ENCODE assay signal across 29 cellular contexts in genomic region chr11:121696947-121697346, GRCh38.
A peak's percentile ranks its signal among the peaks of the same experiment; 100 is the strongest.
DNase-seq lines count a peak whose midpoint lies in the region; ATAC-seq and TF ChIP-seq lines count a peak whose summit lies in the region.
"Had no signal": no experiment of that assay in that cellular context is flagged by ENCODE, and none has a peak within 500 bp of the region (broad histone marks: within the 10 kb centered on the region; RNA-seq: fewer than 3 reads in every experiment).

No MANE protein-coding gene starts in this region.

- H3K36me3 Mint-ChIP-seq in MCF 10A (ENCODE audit: insufficient read depth, unreplicated experiment), result no peaks in the 10 kb centered on the region
- H3K36me3 Mint-ChIP-seq: activated naive CD8-positive, alpha-beta T cell treated with anti-CD3 and anti-CD28 coated beads, Interleukin-2, amount 10 ng/mL, durations not matched to agents 7 days and 5 days; CD8-positive, alpha-beta T cell had no signal

- intact Hi-C loops in Right ventricle myocardium superior (cut with DNase I), result no loop called here
- intact Hi-C loops in Right ventricle myocardium inferior (cut with DNase I), result no loop called here
- intact Hi-C loops in psoas muscle (cut with DNase I), result no loop called here
- intact Hi-C loops in MCF 10A (cut with micrococcal nuclease), result no loop called here

- H3K27me3 ChIP-seq in hepatocyte, result peaks cover 4% of the 10 kb centered on the region
- no peaks in the 10 kb centered on the region for H3K27me3 ChIP-seq in psoas muscle (ENCODE audit: insufficient read depth in 3 of 3, low read length in 2 of 3)
- H3K27me3 ChIP-seq: brain microvascular endothelial cell, colonic mucosa, gastrocnemius medialis, thyroid gland had no signal

- H3K79me2 ChIP-seq in hepatocyte, result no peaks in the 10 kb centered on the region

- BruUV-seq in MCF 10A (replicated peaks; lab: Mats Ljungman, UMichigan), result no TSS peak

- no peak overlapping the region for H3K4me3 Mint-ChIP-seq in MCF 10A (ENCODE audit: unreplicated experiment)
- H3K4me3 Mint-ChIP-seq: activated naive CD8-positive, alpha-beta T cell treated with anti-CD3 and anti-CD28 coated beads, Interleukin-2, amount 10 ng/mL, durations not matched to agents 7 days and 5 days; CD8-positive, alpha-beta T cell; T-helper 2 cell treated with Interferon-gamma antibody and Interleukin-4, amounts not matched to agents 5 μg/mL and 100 μg/mL, for 36 hours had no signal

- TF ChIP-seq CTCF in hepatocyte (IDR thresholded peaks at IDR 0.05; ENCODE audit: poor library complexity) (no peak), psoas muscle (IDR thresholded peaks at IDR 0.05) (no peak), MCF 10A (IDR thresholded peaks at IDR 0.05; ENCODE audit: unreplicated experiment) (no peak)

- peaks cover 17% of the 10 kb centered on the region for H3K27me3 Mint-ChIP-seq in MCF 10A (ENCODE audit: insufficient read depth, unreplicated experiment)

- no peak overlapping the region for H2AFZ ChIP-seq in hepatocyte

- no peak overlapping the region for H3K27ac Mint-ChIP-seq in MCF 10A (ENCODE audit: low read depth, unreplicated experiment)
- H3K27ac Mint-ChIP-seq: activated naive CD8-positive, alpha-beta T cell treated with anti-CD3 and anti-CD28 coated beads, Interleukin-2, amount 10 ng/mL, durations not matched to agents 7 days and 5 days; CD8-positive, alpha-beta T cell; T-helper 2 cell treated with Interferon-gamma antibody and Interleukin-4, amounts not matched to agents 5 μg/mL and 100 μg/mL, for 36 hours had no signal

- peaks cover 3% of the 10 kb centered on the region for H3K4me1 ChIP-seq in hepatocyte (ENCODE audit: insufficient read depth)
- H3K4me1 ChIP-seq in psoas muscle, result no peaks in the 10 kb centered on the region
- H3K4me1 ChIP-seq: colonic mucosa, HAP-1, thyroid gland had no signal

- no peaks in the 10 kb centered on the region for H3K36me3 ChIP-seq in hepatocyte (replicated peaks; ENCODE audit: insufficient read depth, low read depth)
- no peaks in the 10 kb centered on the region for H3K36me3 ChIP-seq in psoas muscle (ENCODE audit: insufficient read depth in 1 of 2, low read depth in 1 of 2)
- H3K36me3 ChIP-seq: brain microvascular endothelial cell, colonic mucosa, gastrocnemius medialis, HAP-1, thyroid gland had no signal

- H3K27ac ChIP-seq in hepatocyte (peak overlapping the region; percentile 34), psoas muscle (no peak overlapping the region)
- H3K27ac ChIP-seq: brain microvascular endothelial cell, colonic mucosa, gastrocnemius medialis, thyroid gland, VCaP had no signal

- POLR2A ChIA-PET in MCF 10A (lab: Yijun Ruan, JAX), result interaction anchor here (0.6 kb wide), 1 partner anchor 1015 kb away, joined by 3 read pairs; no protein-coding TSS in a partner anchor

- H3K9me2 ChIP-seq in hepatocyte (replicated peaks; ENCODE audit: insufficient read depth), result no peaks in the 10 kb centered on the region

- CTCF ChIA-PET in MCF 10A (lab: Yijun Ruan, JAX), result interaction anchor here (0.8 kb wide), 1 partner anchor 173 kb away, joined by 3 read pairs; no protein-coding TSS in a partner anchor

- no peaks in the 10 kb centered on the region for H3K4me1 Mint-ChIP-seq in MCF 10A (ENCODE audit: insufficient read depth, unreplicated experiment)
- H3K4me1 Mint-ChIP-seq: activated naive CD8-positive, alpha-beta T cell treated with anti-CD3 and anti-CD28 coated beads, Interleukin-2, amount 10 ng/mL, durations not matched to agents 7 days and 5 days had no signal

- no peaks in the 10 kb centered on the region for H3K9me3 ChIP-seq in hepatocyte (ENCODE audit: low read depth)
- no peaks in the 10 kb centered on the region for H3K9me3 ChIP-seq in psoas muscle
- H3K9me3 ChIP-seq: colonic mucosa, gastrocnemius medialis, HAP-1, thyroid gland had no signal

- H3K4me2 ChIP-seq in hepatocyte, result no peak overlapping the region

- peak; percentile 17 for ATAC-seq in Right ventricle myocardium superior (ENCODE audit: poor library complexity)
- ATAC-seq in Right ventricle myocardium inferior, result no peak
- no peak for ATAC-seq in psoas muscle
- ATAC-seq: CD8-positive, alpha-beta T cell; gastrocnemius medialis; HepG2 had no signal

- H3K4me3 ChIP-seq in hepatocyte (no peak overlapping the region), psoas muscle (peak overlapping the region; percentile 43)
- H3K4me3 ChIP-seq: colonic mucosa, HAP-1, thyroid gland had no signal

- H4K20me1 ChIP-seq in hepatocyte (ENCODE audit: insufficient read depth, poor library complexity, severe bottlenecking), result no peaks in the 10 kb centered on the region

- DNase-seq in Right ventricle myocardium superior, result no peak
- no peak for DNase-seq in Right ventricle myocardium inferior (ENCODE audit: missing footprints)
- no peak for DNase-seq in hepatocyte (ENCODE audit: low spot score)
- DNase-seq in psoas muscle, result no peak
- no peak for DNase-seq in NCI-H1417 (lab: John Stamatoyannopoulos, UW)
- DNase-seq in activated CD8-positive, alpha-beta memory T cell treated with anti-CD3 and anti-CD28 coated beads, Interleukin-2, amount 50 U/mL, for 48 hours, result no peak
- DNase-seq in MCF 10A (ENCODE audit: unreplicated experiment), result no peak
- no peak for DNase-seq in NCI-H1048 (lab: John Stamatoyannopoulos, UW)
- DNase-seq: activated CD4-positive, alpha-beta T cell treated with anti-CD3 and anti-CD28 coated beads, Interleukin-2, amount 50 U/mL, for 1 hour; activated CD8-positive, alpha-beta memory T cell treated with anti-CD3 and anti-CD28 coated beads, Interleukin-2, amount 50 U/mL, for 4 hours; activated effector memory CD4-positive, alpha-beta T cell treated with Interleukin-2 at 50 U/mL for 16 hours; activated naive CD8-positive, alpha-beta T cell treated with anti-CD3 and anti-CD28 coated beads, Interleukin-2, amount 10 ng/mL, durations not matched to agents 7 days and 5 days; AML-193; brain microvascular endothelial cell; CD8-positive, alpha-beta T cell; colonic mucosa; gastrocnemius medialis; Kasumi-1; kidney; NCI-H2029; NCI-H226; NCI-H82; stimulated activated CD4-positive, alpha-beta T cell treated with anti-CD3 and anti-CD28 coated beads, Interleukin-4, amount 100 ng/mL, for 24 hours; stimulated activated naive CD4-positive, alpha-beta T cell; thyroid gland had no signal

- 93% methylated on average over 6 of the region's 6 CpGs for WGBS in hepatocyte (ENCODE audit: low lambda C conversion rate, missing lambda C conversion rate)
- WGBS in psoas muscle, 3 donors, result 65 to 83% (median 73%) methylated on average over 6 of the region's 6 CpGs

- no peaks in the 10 kb centered on the region for H3K9me3 Mint-ChIP-seq in MCF 10A (ENCODE audit: unreplicated experiment)
- H3K9me3 Mint-ChIP-seq: activated naive CD8-positive, alpha-beta T cell treated with anti-CD3 and anti-CD28 coated beads, Interleukin-2, amount 10 ng/mL, durations not matched to agents 7 days and 5 days; CD8-positive, alpha-beta T cell; T-helper 2 cell treated with Interferon-gamma antibody and Interleukin-4, amounts not matched to agents 5 μg/mL and 100 μg/mL, for 36 hours had no signal
